10 cellular contexts compared by ENCODE assay signal in the genomic region with DNA sequence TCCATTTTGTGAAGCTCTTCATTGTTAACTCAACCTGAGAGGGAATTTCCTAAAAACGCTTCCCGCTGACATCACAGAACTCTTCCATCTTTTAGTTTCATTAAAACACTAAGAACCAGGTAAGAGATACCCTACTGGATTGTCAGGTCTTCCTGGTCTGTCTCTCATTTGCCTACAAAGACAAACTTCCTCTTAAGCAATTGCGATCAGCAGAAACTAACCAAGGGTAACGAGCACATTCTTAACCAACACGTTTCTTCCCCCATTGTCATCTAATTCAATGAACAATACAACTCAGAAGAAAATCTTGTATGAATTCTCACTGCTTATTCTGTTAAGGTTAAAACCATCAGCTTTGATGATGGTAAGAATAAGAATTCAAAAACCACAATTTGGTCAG. TPM values are rescaled to one million over a fixed set of nuclear protein-coding genes. Genes with fewer than 3 reads are reported as not detected.
DNase-seq lines count a peak whose midpoint lies in the region; ATAC-seq and TF ChIP-seq lines count a peak whose summit lies in the region.
"Had no signal": no experiment of that assay in that cellular context is flagged by ENCODE, and none has a peak within 500 bp of the region (broad histone marks: within the 10 kb centered on the region; RNA-seq: fewer than 3 reads in every experiment).

No MANE protein-coding gene starts in this region.

- H3K4me1 Mint-ChIP-seq in endodermal cell = peaks cover 65% of the 10 kb centered on the region
- H3K4me1 Mint-ChIP-seq in activated CD8-positive, alpha-beta T cell treated with anti-CD3 and anti-CD28 coated beads for 36 hours (ENCODE audit: low read depth) = peaks cover 68% of the 10 kb centered on the region

- ATAC-seq in GM21576 (IDR thresholded peaks at IDR 0.05; ENCODE audit: unreplicated experiment) = peak; percentile 67
- ATAC-seq in activated CD8-positive, alpha-beta T cell treated with anti-CD3 and anti-CD28 coated beads for 36 hours = no peak
- ATAC-seq: foreskin keratinocyte had no signal

- DNase-seq in GM12865 (ENCODE audit: low read depth) = peak; percentile 54
- no peak for DNase-seq in endodermal cell
- DNase-seq in prostate gland (ENCODE audit: low spot score) = no peak
- DNase-seq in activated CD8-positive, alpha-beta T cell treated with anti-CD3 and anti-CD28 coated beads for 36 hours = no peak
- DNase-seq in uterus = no peak
- DNase-seq in SW 1271 (lab: John Stamatoyannopoulos, UW) = no peak
- DNase-seq: activated CD4-positive, alpha-beta T cell treated with anti-CD3 and anti-CD28 coated beads for 4 hours; foreskin keratinocyte had no signal

- H3K4me1 ChIP-seq in HUES64 (ENCODE audit: insufficient read depth, low read length) = peaks cover 91% of the 10 kb centered on the region
- H3K4me1 ChIP-seq in endodermal cell (ENCODE audit: control insufficient read depth, insufficient read depth, low read length) = peaks cover 28% of the 10 kb centered on the region
- peaks cover 16% of the 10 kb centered on the region for H3K4me1 ChIP-seq in prostate gland (replicated peaks)
- H3K4me1 ChIP-seq in uterus = peaks cover 0 to 4% of the 10 kb centered on the region in 2 donors

- no peak for TF ChIP-seq POLR2A in prostate gland (IDR thresholded peaks at IDR 0.05)
- no peak for TF ChIP-seq POLR2A in uterus (IDR thresholded peaks at IDR 0.05)

- no peak for TF ChIP-seq CTCF in GM12865 (IDR thresholded peaks at IDR 0.05; ENCODE audit: insufficient read depth, low read depth, low read length, missing control alignments)
- no peak for TF ChIP-seq CTCF in endodermal cell (conservative IDR thresholded peaks at IDR 0.05)
- TF ChIP-seq CTCF in prostate gland (IDR thresholded peaks at IDR 0.05) = no peak
- no peak for TF ChIP-seq CTCF in activated CD8-positive, alpha-beta T cell treated with anti-CD3 and anti-CD28 coated beads for 36 hours (IDR thresholded peaks at IDR 0.05)
- TF ChIP-seq CTCF in uterus (IDR thresholded peaks at IDR 0.05) = no peak

- intact Hi-C loops in prostate gland (cut with DNase I) = loop anchor here (5.0 to 10.0 kb wide), 2 partner anchors 55 to 187 kb away; a partner anchor contains a TSS
- intact Hi-C loops in activated CD8-positive, alpha-beta T cell treated with anti-CD3 and anti-CD28 coated beads for 36 hours (cut with micrococcal nuclease) = no loop called here
- intact Hi-C loops in uterus (cut with DNase I; ENCODE audit: low total_unique reads) = no loop called here

- H3K27me3 Mint-ChIP-seq in endodermal cell (ENCODE audit: insufficient read depth) = no peaks in the 10 kb centered on the region
- no peaks in the 10 kb centered on the region for H3K27me3 Mint-ChIP-seq in activated CD8-positive, alpha-beta T cell treated with anti-CD3 and anti-CD28 coated beads for 36 hours

- CTCF ChIA-PET in activated CD8-positive, alpha-beta T cell treated with anti-CD3 and anti-CD28 coated beads for 36 hours (lab: Charles Lee) = interaction anchor here (1.6 kb wide), 1 partner anchor 88 kb away, joined by 5 read pairs; no protein-coding TSS in a partner anchor

- H3K27me3 ChIP-seq in HUES64 (ENCODE audit: insufficient read depth, low read length) = no peaks in the 10 kb centered on the region
- no peaks in the 10 kb centered on the region for H3K27me3 ChIP-seq in endodermal cell (ENCODE audit: control insufficient read depth, insufficient read depth, low read length, poor library complexity, severe bottlenecking)
- no peaks in the 10 kb centered on the region for H3K27me3 ChIP-seq in prostate gland (replicated peaks; ENCODE audit: insufficient read depth)
- H3K27me3 ChIP-seq in uterus = no peaks in the 10 kb centered on the region
- H3K27me3 ChIP-seq: foreskin keratinocyte had no signal

- no peak overlapping the region for H3K4me3 Mint-ChIP-seq in endodermal cell
- no peak overlapping the region for H3K4me3 Mint-ChIP-seq in activated CD8-positive, alpha-beta T cell treated with anti-CD3 and anti-CD28 coated beads for 36 hours

- no peaks in the 10 kb centered on the region for H3K9me3 ChIP-seq in HUES64 (ENCODE audit: insufficient read depth, low read depth, low read length)
- H3K9me3 ChIP-seq in endodermal cell (ENCODE audit: control insufficient read depth, low read length) = no peaks in the 10 kb centered on the region
- no peaks in the 10 kb centered on the region for H3K9me3 ChIP-seq in prostate gland
- no peaks in the 10 kb centered on the region for H3K9me3 ChIP-seq in uterus

- H3K36me3 Mint-ChIP-seq in endodermal cell (ENCODE audit: low read depth) = peaks cover 11% of the 10 kb centered on the region
- peaks cover 43% of the 10 kb centered on the region for H3K36me3 Mint-ChIP-seq in activated CD8-positive, alpha-beta T cell treated with anti-CD3 and anti-CD28 coated beads for 36 hours (ENCODE audit: low read depth)

- POLR2A ChIA-PET in activated CD8-positive, alpha-beta T cell treated with anti-CD3 and anti-CD28 coated beads for 36 hours (lab: Charles Lee) = interaction anchor here (1.2 to 1.3 kb wide), 2 partner anchors 15 to 39 kb away, joined by 4 read pairs; no protein-coding TSS in a partner anchor

- H3K27ac Mint-ChIP-seq in endodermal cell = no peak overlapping the region
- H3K27ac Mint-ChIP-seq in activated CD8-positive, alpha-beta T cell treated with anti-CD3 and anti-CD28 coated beads for 36 hours = no peak overlapping the region

- H3K9me3 Mint-ChIP-seq in endodermal cell = no peaks in the 10 kb centered on the region
- H3K9me3 Mint-ChIP-seq in activated CD8-positive, alpha-beta T cell treated with anti-CD3 and anti-CD28 coated beads for 36 hours = peaks cover 2% of the 10 kb centered on the region

- WGBS in HUES64 = 68% methylated on average over 5 of the region's 5 CpGs
- WGBS in endodermal cell (ENCODE audit: insufficient coverage in 1 of 2, insufficient read length in 1 of 2), 2 experiments = 73 to 100% methylated on average over 2 to 5 of the region's 5 CpGs
- WGBS in prostate gland = 41% methylated on average over 5 of the region's 5 CpGs

- H3K9ac ChIP-seq in HUES64 (ENCODE audit: low read depth, low read length) = no peak overlapping the region
- H3K9ac ChIP-seq in endodermal cell (ENCODE audit: extremely low read depth, low read length, poor library complexity, severe bottlenecking) = no peak overlapping the region

- no peak overlapping the region for H3K4me3 ChIP-seq in GM12865 (ENCODE audit: low read depth, low read length)
- no peak overlapping the region for H3K4me3 ChIP-seq in HUES64 (ENCODE audit: low read length)
- peak overlapping the region; percentile 31 for H3K4me3 ChIP-seq in endodermal cell (ENCODE audit: low read length)
- H3K4me3 ChIP-seq in prostate gland = no peak overlapping the region
- H3K4me3 ChIP-seq in uterus = no peak overlapping the region

- H3K27ac ChIP-seq in HUES64 (ENCODE audit: low read depth, low read length) (0 out of 2 replicates have a peak overlapping the region, but pooled peaks have one; percentile 41), endodermal cell (ENCODE audit: low read depth, low read length) (no peak overlapping the region), prostate gland (peak overlapping the region in 1 of 2 donors; percentile 24), uterus (no peak overlapping the region)
- H3K27ac ChIP-seq: foreskin keratinocyte had no signal

- H3K36me3 ChIP-seq in HUES64 (ENCODE audit: insufficient read depth, low read length) (peaks cover 10% of the 10 kb centered on the region), endodermal cell (ENCODE audit: control insufficient read depth, insufficient read depth, low read length) (peaks cover 7% of the 10 kb centered on the region), prostate gland (no peaks in the 10 kb centered on the region), uterus (no peaks in the 10 kb centered on the region)

RNA-seq across cellular contexts. Expression of a gene that starts 6.6 kb away (rescaled TPM):
- polyA plus RNA-seq in HUES64 (2013, experiment 1 of 2) = 37.2 TPM
- 38.9 TPM for polyA plus RNA-seq in HUES64 (2013, experiment 2 of 2)
- total RNA-seq in endodermal cell (10 to 100 TPM; 42.2 to 49.4 TPM), prostate gland (10 to 100 TPM; 54.7 to 61.4 TPM), uterus (100 to 1,000 TPM in 1 of 4 donors, 10 to 100 TPM in 3; 35.9 to 111 (median 63.7) TPM)
- 55.1 TPM for polyA plus RNA-seq in endodermal cell (2013, experiment 1 of 2)
- 51.1 TPM for polyA plus RNA-seq in endodermal cell (2013, experiment 2 of 2)
- 10 to 100 TPM; 49.3 to 52.6 TPM for total RNA-seq in activated CD8-positive, alpha-beta T cell treated with anti-CD3 and anti-CD28 coated beads for 36 hours
